In genomic region chr13:40477623-40478608, GRCh38 we compare ENCODE assay signal across 11 cellular contexts.
DNase-seq lines count a peak whose midpoint lies in the region; ATAC-seq and TF ChIP-seq lines count a peak whose summit lies in the region.
"Had no signal": no experiment of that assay in that cellular context is flagged by ENCODE, and none has a peak within 500 bp of the region (broad histone marks: within the 10 kb centered on the region; RNA-seq: fewer than 3 reads in every experiment).

No MANE protein-coding gene starts in this region.

- peaks cover 4% of the 10 kb centered on the region for H3K9me3 Mint-ChIP-seq in stimulated activated naive CD8-positive, alpha-beta T cell treated with anti-CD3 and anti-CD28 coated beads, Interleukin-15, Interleukin-2, amounts not matched to agents 100 ng/mL and 50 ng/mL, for 24 hours
- H3K9me3 Mint-ChIP-seq in stimulated activated naive CD8-positive, alpha-beta T cell treated with anti-CD3 and anti-CD28 coated beads, Interleukin-15, amount 100 ng/mL, for 72 hours, result peaks cover 16 to 19% of the 10 kb centered on the region in 2 donors

- 48 to 57% methylated on average over 17 of the region's 17 CpGs for WGBS in heart right ventricle, 2 donors

- H3K9me3 ChIP-seq in heart right ventricle (no peaks in the 10 kb centered on the region), neuron (ENCODE audit: low read length) (peaks cover 2% of the 10 kb centered on the region)

- peak overlapping the region; percentile 39 to 85 (median 58) for H3K27ac ChIP-seq in heart right ventricle
- H3K27ac ChIP-seq in RWPE1, result no peak overlapping the region
- H3K27ac ChIP-seq: WERI-Rb-1 had no signal

- TF ChIP-seq CTCF in heart right ventricle (IDR thresholded peaks at IDR 0.05), result no peak
- no peak for TF ChIP-seq CTCF in GM13977 (IDR thresholded peaks at IDR 0.05; ENCODE audit: extremely low read depth, insufficient read depth, missing control alignments)
- no peak for TF ChIP-seq CTCF in RWPE1 (conservative IDR thresholded peaks at IDR 0.05; ENCODE audit: low read depth)

- H2AFZ ChIP-seq in neuron (ENCODE audit: low read depth, low read length), result peak overlapping the region; percentile 84

- no peaks in the 10 kb centered on the region for H3K36me3 ChIP-seq in heart right ventricle
- no peaks in the 10 kb centered on the region for H3K36me3 ChIP-seq in neuron (ENCODE audit: insufficient read depth, low read length)
- H3K36me3 ChIP-seq: WERI-Rb-1 had no signal

- H3K27ac Mint-ChIP-seq in stimulated activated naive CD8-positive, alpha-beta T cell treated with anti-CD3 and anti-CD28 coated beads, Interleukin-15, Interleukin-2, amounts not matched to agents 100 ng/mL and 50 ng/mL, for 24 hours, result peak overlapping the region; percentile 24
- H3K27ac Mint-ChIP-seq in stimulated activated naive CD8-positive, alpha-beta T cell treated with anti-CD3 and anti-CD28 coated beads, Interleukin-15, amount 100 ng/mL, for 72 hours, result no peak overlapping the region
- H3K27ac Mint-ChIP-seq: activated naive CD4-positive, alpha-beta T cell treated with anti-CD3 and anti-CD28 coated beads, Interleukin-2, amount 50 U/mL, for 72 hours had no signal

- peaks cover 32% of the 10 kb centered on the region for H3K4me1 Mint-ChIP-seq in stimulated activated naive CD8-positive, alpha-beta T cell treated with anti-CD3 and anti-CD28 coated beads, Interleukin-15, Interleukin-2, amounts not matched to agents 100 ng/mL and 50 ng/mL, for 24 hours (ENCODE audit: low read depth)
- H3K4me1 Mint-ChIP-seq in stimulated activated naive CD8-positive, alpha-beta T cell treated with anti-CD3 and anti-CD28 coated beads, Interleukin-15, amount 100 ng/mL, for 72 hours, result peaks cover 40% of the 10 kb centered on the region

- H3K4me3 Mint-ChIP-seq in stimulated activated naive CD8-positive, alpha-beta T cell treated with anti-CD3 and anti-CD28 coated beads, Interleukin-15, Interleukin-2, amounts not matched to agents 100 ng/mL and 50 ng/mL, for 24 hours, result no peak overlapping the region
- no peak overlapping the region for H3K4me3 Mint-ChIP-seq in stimulated activated naive CD8-positive, alpha-beta T cell treated with anti-CD3 and anti-CD28 coated beads, Interleukin-15, amount 100 ng/mL, for 72 hours

- ATAC-seq in stimulated activated naive CD8-positive, alpha-beta T cell treated with anti-CD3 and anti-CD28 coated beads, Interleukin-15, amount 100 ng/mL, for 72 hours, result no peak
- ATAC-seq in heart right ventricle, result peak; percentile 48 to 83 (median 78)
- ATAC-seq in HG02970 (IDR thresholded peaks at IDR 0.05; ENCODE audit: low FRiP score, unreplicated experiment), result no peak
- ATAC-seq: activated naive CD4-positive, alpha-beta T cell treated with anti-CD3 and anti-CD28 coated beads, Interleukin-2, amount 50 U/mL, for 72 hours had no signal

- intact Hi-C loops in heart right ventricle (cut with DNase I), result loop anchor here in 5 of 10 donors (5.0 to 10.0 kb wide), 3 partner anchors 107 to 187 kb away; partner anchors contain the start of gene FOXO1 (in 3 of the 5)

- in situ Hi-C loops in GM13977 (cut with MboI; ENCODE audit: low pct_unique_long_range_greater_than_20kb, low sequenced_read_pairs, unreplicated experiment), result no loop called here

- POLR2A ChIA-PET in RWPE1 (lab: Yijun Ruan, JAX; ENCODE audit: low non-redundant PET), result no interaction called here

- no peak for DNase-seq in stimulated activated naive CD8-positive, alpha-beta T cell treated with anti-CD3 and anti-CD28 coated beads, Interleukin-15, amount 100 ng/mL, for 72 hours
- DNase-seq in heart right ventricle (peak; percentile 61 to 69), GM13977 (ENCODE audit: low spot score) (no peak), RWPE1 (ENCODE audit: low spot score) (no peak), OCI-M1 (lab: John Stamatoyannopoulos, UW) (no peak)
- DNase-seq: NCI-H82, WERI-Rb-1 had no signal

- H3K4me1 ChIP-seq in heart right ventricle, result peaks cover 17 to 55% (median 45%) of the 10 kb centered on the region in 9 donors
- H3K4me1 ChIP-seq in neuron (ENCODE audit: insufficient read depth, low read length), result peaks cover 10% of the 10 kb centered on the region

- H3K27me3 ChIP-seq in heart right ventricle, result no peaks in the 10 kb centered on the region
- no peaks in the 10 kb centered on the region for H3K27me3 ChIP-seq in neuron (ENCODE audit: insufficient read depth, low read length)

- H3K4me3 ChIP-seq in heart right ventricle (peak overlapping the region in 1 of 10 donors; percentile 6), neuron (ENCODE audit: low read length) (no peak overlapping the region)

- no peaks in the 10 kb centered on the region for H3K36me3 Mint-ChIP-seq in stimulated activated naive CD8-positive, alpha-beta T cell treated with anti-CD3 and anti-CD28 coated beads, Interleukin-15, Interleukin-2, amounts not matched to agents 100 ng/mL and 50 ng/mL, for 24 hours (ENCODE audit: low read depth)

- H3K27me3 Mint-ChIP-seq in stimulated activated naive CD8-positive, alpha-beta T cell treated with anti-CD3 and anti-CD28 coated beads, Interleukin-15, Interleukin-2, amounts not matched to agents 100 ng/mL and 50 ng/mL, for 24 hours, result no peaks in the 10 kb centered on the region
- H3K27me3 Mint-ChIP-seq in stimulated activated naive CD8-positive, alpha-beta T cell treated with anti-CD3 and anti-CD28 coated beads, Interleukin-15, amount 100 ng/mL, for 72 hours, result no peaks in the 10 kb centered on the region

- CTCF ChIA-PET in RWPE1 (lab: Yijun Ruan, JAX), result no interaction called here

Comparison
In these comparisons a context has a peak if more than half of its experiments do, and no peak if none do; other contexts are left out.
1. ATAC-seq: peak in heart right ventricle (8 of 8); none in stimulated activated naive CD8-positive, alpha-beta T cell treated with anti-CD3 and anti-CD28 coated beads, Interleukin-15, amount 100 ng/mL, for 72 hours (single experiment) and HG02970 (single experiment).
2. DNase-seq: peak in heart right ventricle (2 of 2); none in stimulated activated naive CD8-positive, alpha-beta T cell treated with anti-CD3 and anti-CD28 coated beads, Interleukin-15, amount 100 ng/mL, for 72 hours (0 of 2), GM13977 (single experiment), RWPE1 (single experiment) and OCI-M1 (single experiment).